In the genomic region with DNA sequence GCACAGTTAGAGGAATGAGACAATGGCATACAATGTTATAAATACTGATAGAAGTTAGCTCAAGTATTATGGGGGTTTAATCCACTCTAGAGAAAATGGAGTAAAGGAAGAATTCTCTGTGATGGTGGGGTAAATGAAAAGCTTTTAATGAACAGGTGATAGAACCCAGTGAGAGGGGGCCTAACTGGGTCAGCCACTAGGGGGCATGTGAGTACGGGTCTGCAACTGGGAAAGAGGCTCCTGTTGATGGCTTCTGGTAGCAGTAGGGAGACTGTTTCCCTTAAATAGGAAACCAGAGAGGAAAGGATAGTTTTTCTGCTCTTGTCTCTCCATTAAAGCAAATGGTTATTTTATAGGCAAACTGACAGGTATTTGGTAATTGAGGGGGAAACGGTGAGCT, we compare ENCODE assay signal across 10 cellular contexts.
DNase-seq lines count a peak whose midpoint lies in the region; ATAC-seq and TF ChIP-seq lines count a peak whose summit lies in the region.
"Had no signal": no experiment of that assay in that cellular context is flagged by ENCODE, and none has a peak within 500 bp of the region (broad histone marks: within the 10 kb centered on the region; RNA-seq: fewer than 3 reads in every experiment).

No MANE protein-coding gene starts in this region.

- no peaks in the 10 kb centered on the region for H3K36me3 ChIP-seq in left ventricle myocardium inferior

- H3K4me1 Mint-ChIP-seq in progenitor cell of endocrine pancreas (ENCODE audit: low read depth) = no peaks in the 10 kb centered on the region

- H3K4me3 ChIP-seq in astrocyte of the cerebellum (ENCODE audit: low read depth, low read length) (no peak overlapping the region), left ventricle myocardium inferior (no peak overlapping the region)

- H3K4me1 ChIP-seq in left ventricle myocardium inferior = no peaks in the 10 kb centered on the region

- TF ChIP-seq CTCF in astrocyte of the cerebellum (IDR thresholded peaks at IDR 0.05; ENCODE audit: low read depth, low read length, missing control alignments) (peak; percentile 25), progenitor cell of endocrine pancreas (IDR thresholded peaks at IDR 0.05; ENCODE audit: unreplicated experiment) (peak; percentile 53), left ventricle myocardium inferior (IDR thresholded peaks at IDR 0.05; ENCODE audit: borderline replicate concordance) (no peak)

- no peaks in the 10 kb centered on the region for H3K36me3 Mint-ChIP-seq in progenitor cell of endocrine pancreas (ENCODE audit: insufficient read depth)

- H3K27ac ChIP-seq in left ventricle myocardium inferior (replicated peaks) = no peak overlapping the region

- H3K27ac Mint-ChIP-seq in progenitor cell of endocrine pancreas = no peak overlapping the region

- intact Hi-C loops in left ventricle myocardium inferior (cut with micrococcal nuclease) = no loop called here

- peaks cover 28% of the 10 kb centered on the region for H3K9me3 Mint-ChIP-seq in progenitor cell of endocrine pancreas (ENCODE audit: low read depth)

- H3K9me3 ChIP-seq in left ventricle myocardium inferior (replicated peaks) = no peaks in the 10 kb centered on the region

- peak; percentile 1 for DNase-seq in activated CD4-positive, alpha-beta T cell treated with anti-CD3 and anti-CD28 coated beads, Interleukin-2, amount 50 U/mL, for 1 hour
- DNase-seq in activated CD4-positive, alpha-beta T cell treated with anti-CD3 and anti-CD28 coated beads for 4 hours = no peak
- peak; percentile 18 for DNase-seq in KBM-7
- DNase-seq in astrocyte of the cerebellum (ENCODE audit: low read depth) = no peak
- DNase-seq in progenitor cell of endocrine pancreas (ENCODE audit: low spot score, unreplicated experiment) = no peak
- DNase-seq in left ventricle myocardium inferior = no peak
- DNase-seq: C1 segment of cervical spinal cord, cerebellar nuclear complex had no signal

- H3K4me3 Mint-ChIP-seq in progenitor cell of endocrine pancreas (ENCODE audit: low read depth) = no peak overlapping the region

- no peaks in the 10 kb centered on the region for H3K27me3 ChIP-seq in left ventricle myocardium inferior (ENCODE audit: low read depth)

- H3K27me3 Mint-ChIP-seq in progenitor cell of endocrine pancreas = peaks cover 7% of the 10 kb centered on the region

- ATAC-seq in GM21528 (IDR thresholded peaks at IDR 0.05; ENCODE audit: low FRiP score, unreplicated experiment) (no peak), GM21367 (IDR thresholded peaks at IDR 0.05; ENCODE audit: unreplicated experiment) (no peak)

- in situ Hi-C loops in KBM-7 (cut with MboI; ENCODE audit: low pct_unique_long_range_greater_than_20kb, low sequenced_read_pairs) (no loop called here), astrocyte of the cerebellum (cut with HindIII; ENCODE audit: low sequenced_read_pairs) (no loop called here)

Comparison
In these comparisons a context has a peak if more than half of its experiments do, and no peak if none do; other contexts are left out.
1. DNase-seq: peak in activated CD4-positive, alpha-beta T cell treated with anti-CD3 and anti-CD28 coated beads, Interleukin-2, amount 50 U/mL, for 1 hour (single experiment) and KBM-7 (single experiment); none in activated CD4-positive, alpha-beta T cell treated with anti-CD3 and anti-CD28 coated beads for 4 hours (0 of 2), astrocyte of the cerebellum (single experiment), progenitor cell of endocrine pancreas (single experiment) and left ventricle myocardium inferior (single experiment).